Comparison of ENCODE assay signal across 16 cellular contexts in genomic region chr7:22845221-22845844, GRCh38. TPM values are rescaled to one million over a fixed set of nuclear protein-coding genes. Genes with fewer than 3 reads are reported as not detected.
DNase-seq lines count a peak whose midpoint lies in the region; ATAC-seq and TF ChIP-seq lines count a peak whose summit lies in the region.
"Had no signal": no experiment of that assay in that cellular context is flagged by ENCODE, and none has a peak within 500 bp of the region (broad histone marks: within the 10 kb centered on the region; RNA-seq: fewer than 3 reads in every experiment).

No MANE protein-coding gene starts in this region.

- no peak for TF ChIP-seq POLR2A in breast epithelium (IDR thresholded peaks at IDR 0.05)
- no peak for TF ChIP-seq POLR2A in gastrocnemius medialis (IDR thresholded peaks at IDR 0.05)

- H3K27me3 ChIP-seq in breast epithelium = no peaks in the 10 kb centered on the region
- H3K27me3 ChIP-seq in RWPE2 (ENCODE audit: insufficient read depth, poor library complexity, severe bottlenecking) = no peaks in the 10 kb centered on the region
- no peaks in the 10 kb centered on the region for H3K27me3 ChIP-seq in gastrocnemius medialis

- H3K27ac ChIP-seq in breast epithelium (peak overlapping the region; percentile 80 to 95), RWPE2 (ENCODE audit: poor library complexity, severe bottlenecking) (no peak overlapping the region), gastrocnemius medialis (no peak overlapping the region)

- H3K9me3 ChIP-seq in breast epithelium = no peaks in the 10 kb centered on the region
- H3K9me3 ChIP-seq in RWPE2 (ENCODE audit: severe bottlenecking) = no peaks in the 10 kb centered on the region
- no peaks in the 10 kb centered on the region for H3K9me3 ChIP-seq in gastrocnemius medialis
- H3K9me3 ChIP-seq: Caco-2 had no signal

- intact Hi-C loops in breast epithelium (cut with DNase I; ENCODE audit: low total_unique reads) = no loop called here
- intact Hi-C loops in MCF 10A (cut with micrococcal nuclease) = no loop called here
- intact Hi-C loops in gastrocnemius medialis (cut with DNase I; ENCODE audit: low total_unique reads) = no loop called here

- in situ Hi-C loops in gastrocnemius medialis (cut with MboI; ENCODE audit: low sequenced_read_pairs in 4 of 4) = no loop called here

- no peaks in the 10 kb centered on the region for H3K9me3 Mint-ChIP-seq in MCF 10A (ENCODE audit: unreplicated experiment)

- H3K36me3 ChIP-seq in breast epithelium (no peaks in the 10 kb centered on the region), RWPE2 (ENCODE audit: low read depth) (no peaks in the 10 kb centered on the region), gastrocnemius medialis (no peaks in the 10 kb centered on the region)

- CTCF ChIA-PET in MCF 10A (lab: Yijun Ruan, JAX) = interaction anchor here (0.6 to 1.5 kb wide), 4 partner anchors 9 to 210 kb away, joined by 3 to 7 read pairs (median 3); no protein-coding TSS in a partner anchor

- DNase-seq in breast epithelium (ENCODE audit: low spot score in 2 of 2) = peak in 1 of 2 donors; percentile 72
- DNase-seq in MCF 10A (ENCODE audit: unreplicated experiment) = no peak
- no peak for DNase-seq in RWPE2 (ENCODE audit: low spot score)
- peak; percentile 53 for DNase-seq in fibroblast of peridontal ligament (ENCODE audit: extremely low read depth)
- DNase-seq in MV-4-11 (lab: John Stamatoyannopoulos, UW) = no peak
- no peak for DNase-seq in gastrocnemius medialis
- DNase-seq: AML-193, Caco-2, GF-D8, H7, Kasumi-1, NCI-H1417 treated with DMSO at 0.1 percent for 48 hours, NCI-H2081, NCI-H510A treated with DMSO at 0.1 percent for 48 hours had no signal

- no peak overlapping the region for H3K27ac Mint-ChIP-seq in MCF 10A (ENCODE audit: low read depth, unreplicated experiment)

- POLR2A ChIA-PET in MCF 10A (lab: Yijun Ruan, JAX) = no interaction called here

- H3K4me1 ChIP-seq in breast epithelium = no peaks in the 10 kb centered on the region
- no peaks in the 10 kb centered on the region for H3K4me1 ChIP-seq in RWPE2 (ENCODE audit: insufficient read depth, poor library complexity, severe bottlenecking)
- H3K4me1 ChIP-seq in gastrocnemius medialis = peaks cover 27 to 31% of the 10 kb centered on the region in 2 donors

- H3K4me1 Mint-ChIP-seq in MCF 10A (ENCODE audit: insufficient read depth, unreplicated experiment) = no peaks in the 10 kb centered on the region

- TF ChIP-seq CTCF in breast epithelium (IDR thresholded peaks at IDR 0.05) (no peak), MCF 10A (IDR thresholded peaks at IDR 0.05; ENCODE audit: unreplicated experiment) (no peak), RWPE2 (IDR thresholded peaks at IDR 0.05; ENCODE audit: poor library complexity, severe bottlenecking) (no peak), gastrocnemius medialis (IDR thresholded peaks at IDR 0.05 in 4 of 5, conservative IDR thresholded peaks at IDR 0.05 in 1 of 5) (no peak)

- H3K36me3 Mint-ChIP-seq in MCF 10A (ENCODE audit: insufficient read depth, unreplicated experiment) = no peaks in the 10 kb centered on the region

- no peaks in the 10 kb centered on the region for H3K27me3 Mint-ChIP-seq in MCF 10A (ENCODE audit: insufficient read depth, unreplicated experiment)

- H3K4me3 ChIP-seq in breast epithelium = no peak overlapping the region
- no peak overlapping the region for H3K4me3 ChIP-seq in RWPE2 (ENCODE audit: severe bottlenecking)
- no peak overlapping the region for H3K4me3 ChIP-seq in gastrocnemius medialis

- H3K4me3 Mint-ChIP-seq in MCF 10A (ENCODE audit: unreplicated experiment) = no peak overlapping the region

- ATAC-seq in RWPE2 (ENCODE audit: low read depth) (0 out of 3 replicates have a peak, but pooled peaks have one; percentile 21), gastrocnemius medialis (no peak), esophagus mucosa (no peak), HG02588 (IDR thresholded peaks at IDR 0.05; ENCODE audit: unreplicated experiment) (no peak)

- BruUV-seq in MCF 10A (replicated peaks; lab: Mats Ljungman, UMichigan) = no TSS peak

RNA-seq across cellular contexts. Expression of gene TOMM7, which starts 22.7 kb away (rescaled TPM):
- total RNA-seq in breast epithelium (100 to 1,000 TPM; 191 to 304 (median 210) TPM), MCF 10A (2022) (376 and 409 TPM in 2 replicates), gastrocnemius medialis (100 to 1,000 TPM; 124 to 235 (median 218) TPM), esophagus mucosa (253 TPM)

Comparison
In these comparisons a context has a peak if more than half of its experiments do, and no peak if none do; other contexts are left out.
1. H3K27ac ChIP-seq: peak in breast epithelium (2 of 2); none in RWPE2 (single experiment) and gastrocnemius medialis (0 of 4).